ENCODE assay signal across 8 cellular contexts in genomic region chr6:44172759-44173500, GRCh38. TPM values are rescaled to one million over a fixed set of nuclear protein-coding genes. Genes with fewer than 3 reads are reported as not detected.
DNase-seq lines count a peak whose midpoint lies in the region; ATAC-seq lines count a peak whose summit lies in the region.

No MANE protein-coding gene starts in this region.

- DNase-seq in ELF-1 (ENCODE audit: low read depth, low spot score) (peak; percentile 86), HAP-1 (ENCODE audit: low spot score in 2 of 2) (peak; percentile 53 to 90), NCI-H1436 (lab: John Stamatoyannopoulos, UW) (peak; percentile 73), T-helper 2 cell (peak; percentile 31 to 72 (median 63)), amygdala (lab: John Stamatoyannopoulos, UW) (peak in 53 of 56 donors; percentile 4 to 84 (median 47)), hepatic stellate cell (ENCODE audit: low spot score) (peak; percentile 93)

- no peak overlapping the region for H3K9ac ChIP-seq in skeletal muscle satellite cell (ENCODE audit: low read depth, low read length)

- no peak for ATAC-seq in HG02970 (IDR thresholded peaks at IDR 0.05; ENCODE audit: low FRiP score, unreplicated experiment)

- H3K4me3 ChIP-seq in HAP-1 (no peak overlapping the region), skeletal muscle satellite cell (ENCODE audit: low read length) (no peak overlapping the region)

- H3K36me3 ChIP-seq in HAP-1 (replicated peaks) (no peaks in the 10 kb centered on the region), skeletal muscle satellite cell (ENCODE audit: insufficient read depth, low read length) (no peaks in the 10 kb centered on the region)

- H3K9me3 ChIP-seq in HAP-1 (no peaks in the 10 kb centered on the region), skeletal muscle satellite cell (replicated peaks; ENCODE audit: low read length) (no peaks in the 10 kb centered on the region)

- H3K27me3 ChIP-seq in HAP-1 (ENCODE audit: low read depth) (no peaks in the 10 kb centered on the region), skeletal muscle satellite cell (ENCODE audit: control insufficient read depth, insufficient read depth, low read length) (peaks cover 14% of the 10 kb centered on the region)

- peak overlapping the region; percentile 6 for H3K4me2 ChIP-seq in skeletal muscle satellite cell (ENCODE audit: low read length)

- H3K4me1 ChIP-seq in HAP-1 (no peaks in the 10 kb centered on the region), skeletal muscle satellite cell (ENCODE audit: control insufficient read depth, insufficient read depth, low read length) (peaks cover 12% of the 10 kb centered on the region)

- in situ Hi-C loops in HAP-1 (cut with MboI; ENCODE audit: low sequenced_read_pairs) = loop anchor here (5.0 kb wide), 1 partner anchor 64 kb away; no protein-coding TSS in a partner anchor

RNA-seq across cellular contexts. Expression of gene CAPN11, which starts 14.3 kb away (rescaled TPM):
- total RNA-seq in skeletal muscle satellite cell (2012; rRNA removed) = 0.22 TPM in 1 of 2 replicates, not detected in the other

RNA-seq across cellular contexts. Expression of gene MYMX, which starts 43.8 kb away (rescaled TPM):
- 1.1 TPM in 1 of 2 replicates, not detected in the other for total RNA-seq in skeletal muscle satellite cell (2012; rRNA removed)

RNA-seq across cellular contexts. Expression of gene TMEM63B, which starts 45.6 kb away (rescaled TPM):
- total RNA-seq in skeletal muscle satellite cell (2012; rRNA removed) = 17.7 and 25.1 TPM in 2 replicates

RNA-seq across cellular contexts. Expression of gene MRPL14, which starts 45.7 kb away (rescaled TPM):
- 50.2 and 58.1 TPM in 2 replicates for total RNA-seq in skeletal muscle satellite cell (2012; rRNA removed)

RNA-seq across cellular contexts. Expression of gene SLC29A1, which starts 50.5 kb away (rescaled TPM):
- total RNA-seq in skeletal muscle satellite cell (2012; rRNA removed) = 9.4 and 17.7 TPM in 2 replicates
